ENCODE assay signal across 8 cellular contexts in the genomic region with DNA sequence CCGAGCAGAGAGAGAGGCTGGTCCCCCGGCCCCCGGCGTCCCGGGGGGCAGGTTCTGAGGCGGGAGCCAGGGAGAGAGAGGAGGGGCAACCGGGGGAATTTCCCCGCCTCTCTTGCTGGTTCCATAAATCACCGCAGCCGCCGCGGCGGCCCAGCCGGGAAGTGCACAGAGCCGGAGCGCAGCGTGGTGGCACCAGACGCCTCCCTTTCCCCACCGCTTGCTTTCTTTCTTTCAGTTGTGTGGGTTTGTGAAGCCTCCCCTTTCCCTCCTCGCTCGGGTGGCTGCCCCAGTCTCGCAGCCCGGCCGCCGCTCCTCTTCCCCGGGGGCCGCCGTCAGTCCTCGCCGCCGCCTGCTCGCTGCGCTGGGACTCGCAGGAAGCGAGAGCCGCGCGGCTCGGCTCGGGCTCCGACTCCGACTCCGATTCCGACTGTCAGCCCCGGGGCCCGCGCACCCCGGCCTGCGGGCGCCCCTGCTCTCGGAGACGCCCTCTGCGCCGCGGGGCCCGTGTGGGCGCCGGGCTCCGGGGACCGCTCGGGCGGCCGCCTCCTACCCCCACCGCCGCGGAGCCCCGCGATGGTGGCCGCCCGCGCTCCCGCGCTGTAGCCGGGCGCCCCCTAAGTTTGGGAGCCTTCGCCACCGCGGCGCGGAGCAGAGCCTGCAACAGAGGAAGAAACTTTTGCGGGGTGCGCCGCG. TPM values are rescaled to one million over a fixed set of nuclear protein-coding genes. Genes with fewer than 3 reads are reported as not detected.
A peak's percentile ranks its signal among the peaks of the same experiment; 100 is the strongest.
DNase-seq lines count a peak whose midpoint lies in the region; ATAC-seq lines count a peak whose summit lies in the region.

A gene (plus strand): TSS at position 153 of the 693 bp plus-strand sequence. CDS start 616 bp downstream, outside the sequence.

- H3K9me3 ChIP-seq in effector memory CD4-positive, alpha-beta T cell (ENCODE audit: control insufficient read depth, low read length): no peaks in the 10 kb centered on the region

- no peaks in the 10 kb centered on the region for H3K36me3 Mint-ChIP-seq in activated CD4-positive, alpha-beta memory T cell treated with anti-CD3 and anti-CD28 coated beads for 36 hours

- H3K4me3 ChIP-seq in effector memory CD4-positive, alpha-beta T cell (ENCODE audit: insufficient read depth, low read depth, low read length, poor library complexity, severe bottlenecking): peak within 1 kb of the TSS; percentile 46

- no peak within 1 kb of the TSS for H3K27ac ChIP-seq in effector memory CD4-positive, alpha-beta T cell (ENCODE audit: insufficient read depth, low read length, poor library complexity, severe bottlenecking)

- ATAC-seq in HG03108 (IDR thresholded peaks at IDR 0.05; ENCODE audit: unreplicated experiment): peak; percentile 77

- H3K36me3 ChIP-seq in effector memory CD4-positive, alpha-beta T cell (ENCODE audit: control insufficient read depth, insufficient read depth, low read length): no peaks in the 10 kb centered on the region

- H3K9me3 Mint-ChIP-seq in activated CD4-positive, alpha-beta memory T cell treated with anti-CD3 and anti-CD28 coated beads for 36 hours: no peaks in the 10 kb centered on the region

- POLR2A ChIA-PET in activated CD4-positive, alpha-beta memory T cell treated with anti-CD3 and anti-CD28 coated beads for 36 hours (lab: Charles Lee): no interaction called here

- H3K4me1 ChIP-seq in effector memory CD4-positive, alpha-beta T cell (ENCODE audit: control insufficient read depth, insufficient read depth, low read length, poor library complexity, severe bottlenecking): peaks cover 11% of the 10 kb centered on the region

- peaks cover 52% of the 10 kb centered on the region for H3K27me3 Mint-ChIP-seq in activated CD4-positive, alpha-beta memory T cell treated with anti-CD3 and anti-CD28 coated beads for 36 hours

- H3K27ac Mint-ChIP-seq in activated CD4-positive, alpha-beta memory T cell treated with anti-CD3 and anti-CD28 coated beads for 36 hours: no peak within 1 kb of the TSS

- CTCF ChIA-PET in activated CD4-positive, alpha-beta memory T cell treated with anti-CD3 and anti-CD28 coated beads for 36 hours (lab: Charles Lee): no interaction called here

- DNase-seq in activated gamma-delta T cell treated with Interleukin-2 at 50 U/mL for 16 hours (peak; percentile 16), activated gamma-delta T cell (lab: John Stamatoyannopoulos, UW) (no peak), NCI-H446 treated with DMSO at 0.1 percent for 48 hours (lab: John Stamatoyannopoulos, UW) (peak; percentile 6), medulla oblongata (ENCODE audit: extremely low spot score) (peak; percentile 83)
- peak; percentile 77 for DNase-seq in activated CD4-positive, alpha-beta memory T cell treated with anti-CD3 and anti-CD28 coated beads for 36 hours
- no peak for DNase-seq in effector memory CD4-positive, alpha-beta T cell
- DNase-seq in stimulated activated CD4-positive, alpha-beta T cell treated with anti-CD3 and anti-CD28 coated beads, TNF-alpha, amount 100 ng/mL, for 1 hour (ENCODE audit: low read depth in 3 of 3, low spot score in 1 of 3): peak in 2 of 3 donors; percentile 43 to 57

- peak within 1 kb of the TSS; percentile 68 for H3K4me3 Mint-ChIP-seq in activated CD4-positive, alpha-beta memory T cell treated with anti-CD3 and anti-CD28 coated beads for 36 hours

- peaks cover 16% of the 10 kb centered on the region for H3K27me3 ChIP-seq in effector memory CD4-positive, alpha-beta T cell (replicated peaks; ENCODE audit: control insufficient read depth, insufficient read depth, low read length, poor library complexity, severe bottlenecking)

- H3K4me1 Mint-ChIP-seq in activated CD4-positive, alpha-beta memory T cell treated with anti-CD3 and anti-CD28 coated beads for 36 hours (ENCODE audit: low read depth): peaks cover 12% of the 10 kb centered on the region

- intact Hi-C loops in activated CD4-positive, alpha-beta memory T cell treated with anti-CD3 and anti-CD28 coated beads for 36 hours (cut with micrococcal nuclease): loop anchor here (5.0 to 10.0 kb wide), 5 partner anchors 37 to 357 kb away; no protein-coding TSS in a partner anchor

RNA-seq across cellular contexts. Expression of the gene that starts here (rescaled TPM):
- total RNA-seq in activated CD4-positive, alpha-beta memory T cell treated with anti-CD3 and anti-CD28 coated beads for 36 hours: under 1 TPM; 0.27 to 0.33 TPM

Comparison
In these comparisons a context has a peak if more than half of its experiments do, and no peak if none do; other contexts are left out.
1. DNase-seq: peak in activated gamma-delta T cell treated with Interleukin-2 at 50 U/mL for 16 hours (single experiment), NCI-H446 treated with DMSO at 0.1 percent for 48 hours (single experiment), medulla oblongata (single experiment) and stimulated activated CD4-positive, alpha-beta T cell treated with anti-CD3 and anti-CD28 coated beads, TNF-alpha, amount 100 ng/mL, for 1 hour (2 of 3); none in activated gamma-delta T cell (single experiment) and effector memory CD4-positive, alpha-beta T cell (0 of 3).
2. Peak in DNase-seq in activated CD4-positive, alpha-beta memory T cell treated with anti-CD3 and anti-CD28 coated beads for 36 hours; RNA of the gene not detected or under 1 TPM.